ENCODE assay signal across 1 cellular context in the genomic region with DNA sequence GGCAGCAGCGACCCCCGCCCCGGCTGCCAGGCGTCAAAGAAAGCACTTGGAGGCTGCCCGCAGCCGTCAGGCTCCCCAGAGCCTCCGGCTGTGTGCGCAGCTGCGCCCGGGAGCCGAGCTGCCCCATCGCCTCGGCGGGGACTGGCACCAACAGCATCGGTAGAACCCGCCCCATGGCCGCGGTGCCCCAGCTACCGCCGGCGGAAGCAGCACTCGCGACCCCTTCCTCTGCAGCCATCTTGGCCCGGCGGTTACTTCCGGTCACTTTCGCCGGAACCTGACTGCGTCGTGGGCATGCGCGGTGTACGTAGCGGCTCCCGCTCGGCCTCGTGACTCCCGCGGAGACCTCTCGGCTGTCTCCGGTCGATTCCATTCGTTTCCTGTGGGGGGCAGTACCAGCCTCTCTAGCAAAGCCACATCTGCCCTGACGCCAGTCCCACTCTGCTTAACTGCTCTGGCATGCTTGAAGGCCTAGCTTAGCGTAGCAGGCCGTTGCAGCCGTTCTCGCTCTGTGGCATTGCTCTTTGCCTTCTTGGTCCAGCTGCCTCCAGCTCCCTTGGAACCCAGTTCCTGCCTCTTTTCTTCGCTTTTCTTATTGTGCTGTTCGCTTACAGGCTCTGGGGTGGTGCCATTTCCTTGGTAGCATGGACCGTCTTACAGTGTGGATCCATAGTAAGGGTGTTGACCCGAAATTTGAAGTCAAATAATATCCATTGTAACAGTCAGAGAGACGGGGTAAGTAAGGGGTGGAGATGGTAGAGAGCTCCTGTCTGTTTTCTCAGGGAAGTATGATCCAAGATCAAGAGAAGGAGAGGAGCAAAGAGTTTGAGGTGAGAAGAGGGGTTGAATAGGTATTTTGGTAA.
A peak's percentile ranks its signal among the peaks of the same experiment; 100 is the strongest.
TF ChIP-seq lines count a peak whose summit lies in the region.

A gene with protein sequence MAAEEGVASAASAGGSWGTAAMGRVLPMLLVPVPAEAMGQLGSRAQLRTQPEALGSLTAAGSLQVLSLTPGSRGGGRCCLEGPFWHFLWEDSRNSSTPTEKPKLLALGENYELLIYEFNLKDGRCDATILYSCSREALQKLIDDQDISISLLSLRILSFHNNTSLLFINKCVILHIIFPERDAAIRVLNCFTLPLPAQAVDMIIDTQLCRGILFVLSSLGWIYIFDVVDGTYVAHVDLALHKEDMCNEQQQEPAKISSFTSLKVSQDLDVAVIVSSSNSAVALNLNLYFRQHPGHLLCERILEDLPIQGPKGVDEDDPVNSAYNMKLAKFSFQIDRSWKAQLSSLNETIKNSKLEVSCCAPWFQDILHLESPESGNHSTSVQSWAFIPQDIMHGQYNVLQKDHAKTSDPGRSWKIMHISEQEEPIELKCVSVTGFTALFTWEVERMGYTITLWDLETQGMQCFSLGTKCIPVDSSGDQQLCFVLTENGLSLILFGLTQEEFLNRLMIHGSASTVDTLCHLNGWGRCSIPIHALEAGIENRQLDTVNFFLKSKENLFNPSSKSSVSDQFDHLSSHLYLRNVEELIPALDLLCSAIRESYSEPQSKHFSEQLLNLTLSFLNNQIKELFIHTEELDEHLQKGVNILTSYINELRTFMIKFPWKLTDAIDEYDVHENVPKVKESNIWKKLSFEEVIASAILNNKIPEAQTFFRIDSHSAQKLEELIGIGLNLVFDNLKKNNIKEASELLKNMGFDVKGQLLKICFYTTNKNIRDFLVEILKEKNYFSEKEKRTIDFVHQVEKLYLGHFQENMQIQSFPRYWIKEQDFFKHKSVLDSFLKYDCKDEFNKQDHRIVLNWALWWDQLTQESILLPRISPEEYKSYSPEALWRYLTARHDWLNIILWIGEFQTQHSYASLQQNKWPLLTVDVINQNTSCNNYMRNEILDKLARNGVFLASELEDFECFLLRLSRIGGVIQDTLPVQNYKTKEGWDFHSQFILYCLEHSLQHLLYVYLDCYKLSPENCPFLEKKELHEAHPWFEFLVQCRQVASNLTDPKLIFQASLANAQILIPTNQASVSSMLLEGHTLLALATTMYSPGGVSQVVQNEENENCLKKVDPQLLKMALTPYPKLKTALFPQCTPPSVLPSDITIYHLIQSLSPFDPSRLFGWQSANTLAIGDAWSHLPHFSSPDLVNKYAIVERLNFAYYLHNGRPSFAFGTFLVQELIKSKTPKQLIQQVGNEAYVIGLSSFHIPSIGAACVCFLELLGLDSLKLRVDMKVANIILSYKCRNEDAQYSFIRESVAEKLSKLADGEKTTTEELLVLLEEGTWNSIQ (N-terminal part only) (minus strand): TSS at position 253 of the 863 bp plus-strand sequence. CDS start 15 bp downstream, at position 238.

TF ChIP-seq in GM12878, 131 proteins besides CTCF, POLR2A, EP300 and RAD21 (continued from another document and continues in another):
- peak; percentile 87 for TF ChIP-seq GABPA (IDR thresholded peaks at IDR 0.05; ENCODE audit: low read depth)
- TF ChIP-seq STAT3 (IDR thresholded peaks at IDR 0.05; ENCODE audit: low read depth, low read length): no peak; the same call in 1 of the 2 replicates
- no peak for TF ChIP-seq FOS (IDR thresholded peaks at IDR 0.05; ENCODE audit: borderline replicate concordance, extremely low read depth, insufficient read length)
- TF ChIP-seq, protein P1, sequence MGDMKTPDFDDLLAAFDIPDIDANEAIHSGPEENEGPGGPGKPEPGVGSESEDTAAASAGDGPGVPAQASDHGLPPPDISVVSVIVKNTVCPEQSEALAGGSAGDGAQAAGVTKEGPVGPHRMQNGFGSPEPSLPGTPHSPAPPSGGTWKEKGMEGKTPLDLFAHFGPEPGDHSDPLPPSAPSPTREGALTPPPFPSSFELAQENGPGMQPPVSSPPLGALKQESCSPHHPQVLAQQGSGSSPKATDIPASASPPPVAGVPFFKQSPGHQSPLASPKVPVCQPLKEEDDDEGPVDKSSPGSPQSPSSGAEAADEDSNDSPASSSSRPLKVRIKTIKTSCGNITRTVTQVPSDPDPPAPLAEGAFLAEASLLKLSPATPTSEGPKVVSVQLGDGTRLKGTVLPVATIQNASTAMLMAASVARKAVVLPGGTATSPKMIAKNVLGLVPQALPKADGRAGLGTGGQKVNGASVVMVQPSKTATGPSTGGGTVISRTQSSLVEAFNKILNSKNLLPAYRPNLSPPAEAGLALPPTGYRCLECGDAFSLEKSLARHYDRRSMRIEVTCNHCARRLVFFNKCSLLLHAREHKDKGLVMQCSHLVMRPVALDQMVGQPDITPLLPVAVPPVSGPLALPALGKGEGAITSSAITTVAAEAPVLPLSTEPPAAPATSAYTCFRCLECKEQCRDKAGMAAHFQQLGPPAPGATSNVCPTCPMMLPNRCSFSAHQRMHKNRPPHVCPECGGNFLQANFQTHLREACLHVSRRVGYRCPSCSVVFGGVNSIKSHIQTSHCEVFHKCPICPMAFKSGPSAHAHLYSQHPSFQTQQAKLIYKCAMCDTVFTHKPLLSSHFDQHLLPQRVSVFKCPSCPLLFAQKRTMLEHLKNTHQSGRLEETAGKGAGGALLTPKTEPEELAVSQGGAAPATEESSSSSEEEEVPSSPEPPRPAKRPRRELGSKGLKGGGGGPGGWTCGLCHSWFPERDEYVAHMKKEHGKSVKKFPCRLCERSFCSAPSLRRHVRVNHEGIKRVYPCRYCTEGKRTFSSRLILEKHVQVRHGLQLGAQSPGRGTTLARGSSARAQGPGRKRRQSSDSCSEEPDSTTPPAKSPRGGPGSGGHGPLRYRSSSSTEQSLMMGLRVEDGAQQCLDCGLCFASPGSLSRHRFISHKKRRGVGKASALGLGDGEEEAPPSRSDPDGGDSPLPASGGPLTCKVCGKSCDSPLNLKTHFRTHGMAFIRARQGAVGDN (IDR thresholded peaks at IDR 0.05): peak; percentile 100
- TF ChIP-seq ZNF217 (IDR thresholded peaks at IDR 0.05): no peak
- no peak for TF ChIP-seq KDM1A (IDR thresholded peaks at IDR 0.05; ENCODE audit: borderline replicate concordance)
- peak; percentile 62; the same call in 1 of the 2 replicates for TF ChIP-seq ZNF24 (IDR thresholded peaks at IDR 0.05)
- no peak for TF ChIP-seq RELA (IDR thresholded peaks at IDR 0.05; ENCODE audit: borderline replicate concordance, partially characterized antibody)
- TF ChIP-seq MEF2A (IDR thresholded peaks at IDR 0.05; ENCODE audit: insufficient read depth, low read depth, low read length): no peak
- peak; percentile 11 for TF ChIP-seq LARP7 (IDR thresholded peaks at IDR 0.05)
- TF ChIP-seq ZNF384 (IDR thresholded peaks at IDR 0.05; ENCODE audit: borderline replicate concordance, low read depth, low read length): 0 out of 2 replicates have a peak, but pooled peaks have one; percentile 9
- peak; percentile 62; the same call in 1 of the 2 replicates for TF ChIP-seq RUNX3 (IDR thresholded peaks at IDR 0.05; ENCODE audit: low read length)
- peak; percentile 46 for TF ChIP-seq ZNF207 (IDR thresholded peaks at IDR 0.05; ENCODE audit: borderline replicate concordance)
- TF ChIP-seq IRF4 (IDR thresholded peaks at IDR 0.05; ENCODE audit: low read depth, low read length): peak; percentile 30; the same call in 1 of the 2 replicates
- TF ChIP-seq CHD1 (IDR thresholded peaks at IDR 0.05; ENCODE audit: low read depth, low read length): no peak
- TF ChIP-seq MEF2B (IDR thresholded peaks at IDR 0.05; ENCODE audit: partially characterized antibody, poor library complexity, severe bottlenecking): peak; percentile 37
- no peak for TF ChIP-seq ZSCAN29 (IDR thresholded peaks at IDR 0.05)
- TF ChIP-seq, protein P2, sequence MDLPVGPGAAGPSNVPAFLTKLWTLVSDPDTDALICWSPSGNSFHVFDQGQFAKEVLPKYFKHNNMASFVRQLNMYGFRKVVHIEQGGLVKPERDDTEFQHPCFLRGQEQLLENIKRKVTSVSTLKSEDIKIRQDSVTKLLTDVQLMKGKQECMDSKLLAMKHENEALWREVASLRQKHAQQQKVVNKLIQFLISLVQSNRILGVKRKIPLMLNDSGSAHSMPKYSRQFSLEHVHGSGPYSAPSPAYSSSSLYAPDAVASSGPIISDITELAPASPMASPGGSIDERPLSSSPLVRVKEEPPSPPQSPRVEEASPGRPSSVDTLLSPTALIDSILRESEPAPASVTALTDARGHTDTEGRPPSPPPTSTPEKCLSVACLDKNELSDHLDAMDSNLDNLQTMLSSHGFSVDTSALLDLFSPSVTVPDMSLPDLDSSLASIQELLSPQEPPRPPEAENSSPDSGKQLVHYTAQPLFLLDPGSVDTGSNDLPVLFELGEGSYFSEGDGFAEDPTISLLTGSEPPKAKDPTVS (IDR thresholded peaks at IDR 0.05; ENCODE audit: low read depth, low read length): no peak
- TF ChIP-seq TCF12 (IDR thresholded peaks at IDR 0.05; ENCODE audit: low read depth, low read length): no peak
- no peak for TF ChIP-seq ZNF274 (IDR thresholded peaks at IDR 0.05; ENCODE audit: insufficient read depth, insufficient read length)
- TF ChIP-seq TBL1XR1 (IDR thresholded peaks at IDR 0.05; ENCODE audit: low read depth, low read length): 0 out of 2 replicates have a peak, but pooled peaks have one; percentile 62
- no peak for TF ChIP-seq CEBPB (IDR thresholded peaks at IDR 0.05; ENCODE audit: borderline replicate concordance in 1 of 2, low read depth in 2 of 2, low read length in 2 of 2)
- TF ChIP-seq ESRRA (IDR thresholded peaks at IDR 0.05; ENCODE audit: low read length): no peak
- TF ChIP-seq RAD51 (IDR thresholded peaks at IDR 0.05): peak; percentile 88
- no peak for TF ChIP-seq HDAC2 (IDR thresholded peaks at IDR 0.05)
- TF ChIP-seq, protein P3, sequence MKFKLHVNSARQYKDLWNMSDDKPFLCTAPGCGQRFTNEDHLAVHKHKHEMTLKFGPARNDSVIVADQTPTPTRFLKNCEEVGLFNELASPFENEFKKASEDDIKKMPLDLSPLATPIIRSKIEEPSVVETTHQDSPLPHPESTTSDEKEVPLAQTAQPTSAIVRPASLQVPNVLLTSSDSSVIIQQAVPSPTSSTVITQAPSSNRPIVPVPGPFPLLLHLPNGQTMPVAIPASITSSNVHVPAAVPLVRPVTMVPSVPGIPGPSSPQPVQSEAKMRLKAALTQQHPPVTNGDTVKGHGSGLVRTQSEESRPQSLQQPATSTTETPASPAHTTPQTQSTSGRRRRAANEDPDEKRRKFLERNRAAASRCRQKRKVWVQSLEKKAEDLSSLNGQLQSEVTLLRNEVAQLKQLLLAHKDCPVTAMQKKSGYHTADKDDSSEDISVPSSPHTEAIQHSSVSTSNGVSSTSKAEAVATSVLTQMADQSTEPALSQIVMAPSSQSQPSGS (IDR thresholded peaks at IDR 0.05; ENCODE audit: low read length): no peak
- TF ChIP-seq, protein P4, sequence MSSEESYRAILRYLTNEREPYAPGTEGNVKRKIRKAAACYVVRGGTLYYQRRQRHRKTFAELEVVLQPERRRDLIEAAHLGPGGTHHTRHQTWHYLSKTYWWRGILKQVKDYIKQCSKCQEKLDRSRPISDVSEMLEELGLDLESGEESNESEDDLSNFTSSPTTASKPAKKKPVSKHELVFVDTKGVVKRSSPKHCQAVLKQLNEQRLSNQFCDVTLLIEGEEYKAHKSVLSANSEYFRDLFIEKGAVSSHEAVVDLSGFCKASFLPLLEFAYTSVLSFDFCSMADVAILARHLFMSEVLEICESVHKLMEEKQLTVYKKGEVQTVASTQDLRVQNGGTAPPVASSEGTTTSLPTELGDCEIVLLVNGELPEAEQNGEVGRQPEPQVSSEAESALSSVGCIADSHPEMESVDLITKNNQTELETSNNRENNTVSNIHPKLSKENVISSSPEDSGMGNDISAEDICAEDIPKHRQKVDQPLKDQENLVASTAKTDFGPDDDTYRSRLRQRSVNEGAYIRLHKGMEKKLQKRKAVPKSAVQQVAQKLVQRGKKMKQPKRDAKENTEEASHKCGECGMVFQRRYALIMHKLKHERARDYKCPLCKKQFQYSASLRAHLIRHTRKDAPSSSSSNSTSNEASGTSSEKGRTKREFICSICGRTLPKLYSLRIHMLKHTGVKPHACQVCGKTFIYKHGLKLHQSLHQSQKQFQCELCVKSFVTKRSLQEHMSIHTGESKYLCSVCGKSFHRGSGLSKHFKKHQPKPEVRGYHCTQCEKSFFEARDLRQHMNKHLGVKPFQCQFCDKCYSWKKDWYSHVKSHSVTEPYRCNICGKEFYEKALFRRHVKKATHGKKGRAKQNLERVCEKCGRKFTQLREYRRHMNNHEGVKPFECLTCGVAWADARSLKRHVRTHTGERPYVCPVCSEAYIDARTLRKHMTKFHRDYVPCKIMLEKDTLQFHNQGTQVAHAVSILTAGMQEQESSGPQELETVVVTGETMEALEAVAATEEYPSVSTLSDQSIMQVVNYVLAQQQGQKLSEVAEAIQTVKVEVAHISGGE (CRISPR knock-in tag; IDR thresholded peaks at IDR 0.05): 0 out of 2 replicates have a peak, but pooled peaks have one; percentile 62
- TF ChIP-seq WRNIP1 (IDR thresholded peaks at IDR 0.05; ENCODE audit: borderline replicate concordance, low read depth, low read length): peak; percentile 31; the same call in 1 of the 2 replicates
- TF ChIP-seq, protein P5, sequence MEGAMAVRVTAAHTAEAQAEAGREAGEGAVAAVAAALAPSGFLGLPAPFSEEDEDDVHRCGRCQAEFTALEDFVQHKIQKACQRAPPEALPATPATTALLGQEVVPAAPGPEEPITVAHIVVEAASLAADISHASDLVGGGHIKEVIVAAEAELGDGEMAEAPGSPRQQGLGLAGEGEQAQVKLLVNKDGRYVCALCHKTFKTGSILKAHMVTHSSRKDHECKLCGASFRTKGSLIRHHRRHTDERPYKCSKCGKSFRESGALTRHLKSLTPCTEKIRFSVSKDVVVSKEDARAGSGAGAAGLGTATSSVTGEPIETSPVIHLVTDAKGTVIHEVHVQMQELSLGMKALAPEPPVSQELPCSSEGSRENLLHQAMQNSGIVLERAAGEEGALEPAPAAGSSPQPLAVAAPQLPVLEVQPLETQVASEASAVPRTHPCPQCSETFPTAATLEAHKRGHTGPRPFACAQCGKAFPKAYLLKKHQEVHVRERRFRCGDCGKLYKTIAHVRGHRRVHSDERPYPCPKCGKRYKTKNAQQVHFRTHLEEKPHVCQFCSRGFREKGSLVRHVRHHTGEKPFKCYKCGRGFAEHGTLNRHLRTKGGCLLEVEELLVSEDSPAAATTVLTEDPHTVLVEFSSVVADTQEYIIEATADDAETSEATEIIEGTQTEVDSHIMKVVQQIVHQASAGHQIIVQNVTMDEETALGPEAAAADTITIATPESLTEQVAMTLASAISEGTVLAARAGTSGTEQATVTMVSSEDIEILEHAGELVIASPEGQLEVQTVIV (IDR thresholded peaks at IDR 0.05; ENCODE audit: borderline replicate concordance, partially characterized antibody): peak; percentile 2
